13 cellular contexts compared by ENCODE assay signal in the genomic region with DNA sequence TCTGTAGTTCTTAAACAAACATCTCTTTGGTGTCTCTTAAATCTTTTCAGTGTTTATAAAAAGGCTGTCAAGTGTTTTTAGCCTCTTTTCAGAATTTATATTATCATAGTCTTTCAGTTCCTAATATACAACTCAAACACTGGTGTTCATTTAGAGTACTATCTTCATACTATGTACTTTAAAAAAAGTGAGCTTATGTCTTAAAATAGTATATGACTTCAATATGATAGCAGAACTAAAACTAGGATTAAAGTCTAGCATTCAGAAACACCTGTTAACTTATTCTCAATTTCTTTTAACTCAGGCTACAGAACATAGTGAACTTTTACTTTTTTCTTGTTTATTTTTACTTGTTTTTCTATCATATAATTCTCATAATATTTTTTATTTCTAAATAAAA. TPM values are rescaled to one million over a fixed set of nuclear protein-coding genes. Genes with fewer than 3 reads are reported as not detected.
DNase-seq lines count a peak whose midpoint lies in the region; ATAC-seq, FAIRE-seq and TF ChIP-seq lines count a peak whose summit lies in the region.
"Had no signal": no experiment of that assay in that cellular context is flagged by ENCODE, and none has a peak within 500 bp of the region (broad histone marks: within the 10 kb centered on the region; RNA-seq: fewer than 3 reads in every experiment).

No MANE protein-coding gene starts in this region.

- H3K9me3 ChIP-seq in kidney (ENCODE audit: control insufficient read depth in 1 of 2, low read length in 2 of 2), result no peaks in the 10 kb centered on the region
- H3K9me3 ChIP-seq in CD8-positive, alpha-beta memory T cell (ENCODE audit: low read length), result no peaks in the 10 kb centered on the region

- no peaks in the 10 kb centered on the region for H3K36me3 Mint-ChIP-seq in CD8-positive, alpha-beta memory T cell

- H3K27ac ChIP-seq in kidney (ENCODE audit: low read depth in 2 of 2, low read length in 2 of 2), result no peak overlapping the region
- H3K27ac ChIP-seq in CD8-positive, alpha-beta memory T cell (ENCODE audit: low read depth, low read length), result no peak overlapping the region
- H3K27ac ChIP-seq: SK-N-MC had no signal

- no peak overlapping the region for H3K9ac ChIP-seq in kidney (ENCODE audit: low read length in 2 of 2)

- H3K27ac Mint-ChIP-seq in CD8-positive, alpha-beta memory T cell, result no peak overlapping the region
- H3K27ac Mint-ChIP-seq: activated CD8-positive, alpha-beta T cell treated with anti-CD3 and anti-CD28 coated beads, Interleukin-2, amount 10 ng/mL, durations not matched to agents 7 days and 5 days had no signal

- CTCF ChIA-PET in CD8-positive, alpha-beta memory T cell (lab: Charles Lee), result no interaction called here

- intact Hi-C loops in kidney (cut with DNase I), result no loop called here

- ATAC-seq in GM18868 (IDR thresholded peaks at IDR 0.05; ENCODE audit: unreplicated experiment) (peak; percentile 99), GM21576 (IDR thresholded peaks at IDR 0.05; ENCODE audit: unreplicated experiment) (peak; percentile 100), HG03108 (IDR thresholded peaks at IDR 0.05; ENCODE audit: unreplicated experiment) (peak; percentile 99), left lobe of liver (no peak)
- ATAC-seq: activated CD8-positive, alpha-beta T cell treated with anti-CD3 and anti-CD28 coated beads, Interleukin-2, amount 10 ng/mL, durations not matched to agents 7 days and 5 days had no signal

- no peaks in the 10 kb centered on the region for H3K27me3 Mint-ChIP-seq in CD8-positive, alpha-beta memory T cell

- no peaks in the 10 kb centered on the region for H3K4me1 ChIP-seq in kidney (ENCODE audit: control insufficient read depth in 1 of 2, insufficient read depth in 1 of 2, low read depth in 1 of 2, low read length in 2 of 2)
- H3K4me1 ChIP-seq in CD8-positive, alpha-beta memory T cell (ENCODE audit: insufficient read depth, low read length), result no peaks in the 10 kb centered on the region

- H3K36me3 ChIP-seq in kidney (ENCODE audit: control insufficient read depth in 1 of 2, insufficient read depth in 2 of 2, low read length in 2 of 2), result no peaks in the 10 kb centered on the region
- no peaks in the 10 kb centered on the region for H3K36me3 ChIP-seq in CD8-positive, alpha-beta memory T cell (ENCODE audit: insufficient read depth, low read length)

- H3K27me3 ChIP-seq in CD8-positive, alpha-beta memory T cell (ENCODE audit: insufficient read depth, low read length, poor library complexity, severe bottlenecking), result no peaks in the 10 kb centered on the region

- H3K4me1 Mint-ChIP-seq in CD8-positive, alpha-beta memory T cell, result no peaks in the 10 kb centered on the region

- POLR2A ChIA-PET in CD8-positive, alpha-beta memory T cell (lab: Charles Lee), result no interaction called here

- no peak overlapping the region for H3K4me3 Mint-ChIP-seq in CD8-positive, alpha-beta memory T cell
- H3K4me3 Mint-ChIP-seq: activated CD8-positive, alpha-beta T cell treated with anti-CD3 and anti-CD28 coated beads, Interleukin-2, amount 10 ng/mL, durations not matched to agents 7 days and 5 days had no signal

- TF ChIP-seq CTCF in kidney (IDR thresholded peaks at IDR 0.05; ENCODE audit: borderline replicate concordance, extremely low read depth, insufficient read depth), result no peak

- no peaks in the 10 kb centered on the region for H3K9me3 Mint-ChIP-seq in CD8-positive, alpha-beta memory T cell

- no peak overlapping the region for H3K4me3 ChIP-seq in kidney (ENCODE audit: low read length in 2 of 2)
- H3K4me3 ChIP-seq in CD8-positive, alpha-beta memory T cell (ENCODE audit: low read length), result no peak overlapping the region
- H3K4me3 ChIP-seq: SK-N-MC had no signal

- DNase-seq in kidney (no peak), epidermal melanocyte (ENCODE audit: insufficient read length, low spot score) (no peak), left lobe of liver (ENCODE audit: low spot score) (no peak), DMS153 treated with DMSO at 0.1 percent for 48 hours (lab: John Stamatoyannopoulos, UW; ENCODE audit: unreplicated experiment) (no peak)
- no peak for DNase-seq in CD8-positive, alpha-beta memory T cell
- DNase-seq: activated CD8-positive, alpha-beta T cell treated with anti-CD3 and anti-CD28 coated beads, Interleukin-2, amount 10 ng/mL, durations not matched to agents 7 days and 5 days; amygdala; KG1; small intestine had no signal

- FAIRE-seq in kidney (lab: Jason Lieb, UNC), result peak; percentile 69
- FAIRE-seq: small intestine had no signal

RNA-seq across cellular contexts. Expression of gene IKZF2, which starts 14.7 kb away (rescaled TPM):
- total RNA-seq in kidney (12.4 TPM), left lobe of liver (1.8 TPM)
- polyA plus RNA-seq in kidney (ENCODE audit: insufficient read depth, low read depth, low replicate concordance), result 0.75 TPM
- total RNA-seq in CD8-positive, alpha-beta memory T cell, result 10 to 100 TPM in 1 of 2 experiments, 1 to 10 TPM in 1; 8.9 to 10.0 TPM
- 4.0 TPM for polyA plus RNA-seq in CD8-positive, alpha-beta memory T cell
